In genomic region chr10:71255817-71256660, GRCh38 we compare ENCODE assay signal across 10 cellular contexts. TPM values are rescaled to one million over a fixed set of nuclear protein-coding genes. Genes with fewer than 3 reads are reported as not detected.
A peak's percentile ranks its signal among the peaks of the same experiment; 100 is the strongest.
DNase-seq lines count a peak whose midpoint lies in the region; ATAC-seq and TF ChIP-seq lines count a peak whose summit lies in the region.
"Had no signal": no experiment of that assay in that cellular context is flagged by ENCODE, and none has a peak within 500 bp of the region (broad histone marks: within the 10 kb centered on the region; RNA-seq: fewer than 3 reads in every experiment).

No MANE protein-coding gene starts in this region.

- H3K9me3 Mint-ChIP-seq in activated T-helper 17 cell treated with anti-CD3 and anti-CD28 coated beads, Interleukin-2, amount 50 U/mL, for 72 hours = no peaks in the 10 kb centered on the region

- DNase-seq in G401 (ENCODE audit: low spot score) (peak; percentile 82), NCI-H446 treated with DMSO at 0.1 percent for 48 hours (lab: John Stamatoyannopoulos, UW) (peak; percentile 85), prostate gland (ENCODE audit: low spot score) (peak; percentile 59), SIG-M5 treated with dmso at 0.1 percent for 504 hours (lab: John Stamatoyannopoulos, UW; ENCODE audit: unreplicated experiment) (no peak)
- DNase-seq in stimulated activated CD4-positive, alpha-beta T cell treated with anti-CD3 and anti-CD28 coated beads, Interleukin-2, amount 100 ng/mL, for 24 hours = no peak
- DNase-seq: activated CD4-positive, CD25-positive, alpha-beta regulatory T cell had no signal

- intact Hi-C loops in prostate gland (cut with DNase I) = no loop called here

- no peak overlapping the region for H3K4me3 ChIP-seq in prostate gland

- H3K36me3 ChIP-seq in prostate gland = no peaks in the 10 kb centered on the region

- no peak overlapping the region for H3K4me3 Mint-ChIP-seq in activated T-helper 17 cell treated with anti-CD3 and anti-CD28 coated beads, Interleukin-2, amount 50 U/mL, for 72 hours

- H3K27me3 Mint-ChIP-seq in activated T-helper 17 cell treated with anti-CD3 and anti-CD28 coated beads, Interleukin-2, amount 50 U/mL, for 72 hours = peaks cover 9% of the 10 kb centered on the region

- peak overlapping the region in 1 of 2 donors; percentile 39 for H3K27ac ChIP-seq in prostate gland
- H3K27ac ChIP-seq: HL-60 had no signal

- no peak for TF ChIP-seq CTCF in prostate gland (IDR thresholded peaks at IDR 0.05)

- no peaks in the 10 kb centered on the region for H3K9me3 ChIP-seq in prostate gland

- no peak overlapping the region for H3K27ac Mint-ChIP-seq in activated T-helper 17 cell treated with anti-CD3 and anti-CD28 coated beads, Interleukin-2, amount 50 U/mL, for 72 hours

- peak; percentile 42 for TF ChIP-seq POLR2A in prostate gland (IDR thresholded peaks at IDR 0.05)

- H3K36me3 Mint-ChIP-seq in activated T-helper 17 cell treated with anti-CD3 and anti-CD28 coated beads, Interleukin-2, amount 50 U/mL, for 72 hours (ENCODE audit: low read depth) = no peaks in the 10 kb centered on the region

- in situ Hi-C loops in G401 (cut with HindIII; ENCODE audit: low sequenced_read_pairs) = no loop called here

- ATAC-seq in esophagus mucosa (peak; percentile 84), HG02885 (IDR thresholded peaks at IDR 0.05; ENCODE audit: poor library complexity, unreplicated experiment) (no peak)
- no peak for ATAC-seq in activated T-helper 17 cell treated with anti-CD3 and anti-CD28 coated beads, Interleukin-2, amount 50 U/mL, for 72 hours (replicated peaks)

- H3K4me1 Mint-ChIP-seq in activated T-helper 17 cell treated with anti-CD3 and anti-CD28 coated beads, Interleukin-2, amount 50 U/mL, for 72 hours = no peaks in the 10 kb centered on the region

- WGBS in prostate gland = 25% methylated on average over 17 of the region's 17 CpGs

- H3K4me1 ChIP-seq in prostate gland (replicated peaks) = peaks cover 4% of the 10 kb centered on the region

- H3K27me3 ChIP-seq in prostate gland (replicated peaks; ENCODE audit: insufficient read depth) = no peaks in the 10 kb centered on the region

RNA-seq across cellular contexts. Expression of gene UNC5B, which starts 43.7 kb away (rescaled TPM):
- total RNA-seq in G401 (2014; rRNA removed; shearing (Covaris generic)) = 12.9 and 14.4 TPM in 2 replicates
- total RNA-seq in esophagus mucosa = 37.0 TPM
- total RNA-seq in prostate gland = 10 to 100 TPM; 12.8 to 58.4 TPM
- total RNA-seq in activated T-helper 17 cell treated with anti-CD3 and anti-CD28 coated beads, Interleukin-2, amount 50 U/mL, for 72 hours = under 1 TPM in 1 of 2 donors, not detected in 1; 0.04 TPM

Comparison
In these comparisons a context has a peak if more than half of its experiments do, and no peak if none do; other contexts are left out.
1. DNase-seq: peak in G401 (single experiment), NCI-H446 treated with DMSO at 0.1 percent for 48 hours (single experiment) and prostate gland (single experiment); none in stimulated activated CD4-positive, alpha-beta T cell treated with anti-CD3 and anti-CD28 coated beads, Interleukin-2, amount 100 ng/mL, for 24 hours (0 of 2) and SIG-M5 treated with dmso at 0.1 percent for 504 hours (single experiment).
2. RNA of gene UNC5B, which starts 43.7 kb away (total RNA-seq): 12.8 to 58.4 TPM in prostate gland, 37.0 TPM in esophagus mucosa (single experiment) and 12.9 to 14.4 TPM in G401; 0.04 TPM in activated T-helper 17 cell treated with anti-CD3 and anti-CD28 coated beads, Interleukin-2, amount 50 U/mL, for 72 hours; every median in the first group is over 10 times any median in the second.